In genomic region chr7:23469150-23469960, GRCh38 we compare ENCODE assay signal across 1 cellular context.
TF ChIP-seq lines count a peak whose summit lies in the region.

No MANE protein-coding gene starts in this region.

TF ChIP-seq in GM23338, 12 proteins besides CTCF, POLR2A, EP300 and RAD21 (continued from another document):
- no peak for TF ChIP-seq ZNF462 (CRISPR knock-in tag; IDR thresholded peaks at IDR 0.05)
- TF ChIP-seq EZH2phosphoT487 (IDR thresholded peaks at IDR 0.05; ENCODE audit: unreplicated experiment), result no peak
